ENCODE assay signal across 12 cellular contexts in genomic region chr19:11221082-11221598, GRCh38. TPM values are rescaled to one million over a fixed set of nuclear protein-coding genes. Genes with fewer than 3 reads are reported as not detected.
"Had no signal": no experiment of that assay in that cellular context is flagged by ENCODE, and none has a peak within 500 bp of the region (broad histone marks: within the 10 kb centered on the region; RNA-seq: fewer than 3 reads in every experiment).

No MANE protein-coding gene starts in this region.

- H3K4me3 Mint-ChIP-seq: HFFc6 had no signal

- H3K9ac ChIP-seq: GM23248 had no signal

- H3K4me1 ChIP-seq: HAP-1 had no signal

- H2AFZ ChIP-seq: GM23248 had no signal

- H3K27me3 Mint-ChIP-seq: IgD-negative memory B cell had no signal

- FAIRE-seq: HepG2 had no signal

- H3K4me1 Mint-ChIP-seq: IgD-negative memory B cell had no signal

- DNase-seq: GM23248, GOT3, H7, HFFc6, KG1 had no signal

- H3K4me3 ChIP-seq: GM23248, HAP-1 had no signal

- H3K27ac ChIP-seq: GM23248, HL-60 had no signal

- H3K27ac Mint-ChIP-seq: HFFc6, IgD-negative memory B cell had no signal

- ATAC-seq: HCT116, HepG2 had no signal

RNA-seq across cellular contexts. Expression of gene ANGPTL8, which starts 18.3 kb away (rescaled TPM):
- total RNA-seq: H4, H7, HFFc6, HT1080 had no signal
- polyA plus RNA-seq: GM23248, IgD-negative memory B cell had no signal

RNA-seq across cellular contexts. Expression of gene KANK2, which starts 23.8 kb away (rescaled TPM):
- polyA plus RNA-seq: IgD-negative memory B cell had no signal
